ENCODE assay signal across 8 cellular contexts in the genomic region with DNA sequence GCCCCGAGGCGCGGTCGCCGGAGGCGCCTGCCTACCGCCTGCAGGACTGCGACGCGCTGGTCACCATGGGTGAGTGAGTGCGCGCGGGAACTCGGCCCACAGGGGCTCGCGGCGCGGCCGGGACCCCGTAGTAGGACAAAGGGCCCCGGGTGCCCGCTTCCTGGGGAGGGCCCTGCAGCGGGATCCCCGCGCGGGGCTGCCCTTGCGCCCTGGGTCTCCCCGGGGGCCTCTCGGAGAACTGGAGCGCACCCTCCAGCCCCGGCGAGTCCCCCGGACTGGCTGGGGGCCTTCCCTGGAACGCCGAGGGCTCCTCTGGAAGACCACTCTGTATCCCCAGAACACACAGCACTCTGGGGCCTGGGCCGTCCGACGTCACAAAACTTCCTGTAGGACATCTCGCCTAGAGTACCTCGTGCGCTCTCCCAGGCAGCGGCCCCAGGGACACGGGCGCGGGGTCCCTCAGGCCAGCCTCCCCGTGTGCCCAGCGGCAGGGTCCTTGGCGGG.
A peak's percentile ranks its signal among the peaks of the same experiment; 100 is the strongest.
DNase-seq lines count a peak whose midpoint lies in the region; ATAC-seq and TF ChIP-seq lines count a peak whose summit lies in the region.

No MANE protein-coding gene starts in this region.

- no peak overlapping the region for H3K27ac ChIP-seq in CD4-positive, alpha-beta T cell (ENCODE audit: low read depth, low read length)
- no peak overlapping the region for H3K27ac ChIP-seq in coronary artery

- no peaks in the 10 kb centered on the region for H3K27me3 Mint-ChIP-seq in CD4-positive, alpha-beta T cell
- H3K27me3 Mint-ChIP-seq in activated CD8-positive, alpha-beta T cell treated with anti-CD3 and anti-CD28 coated beads, Interleukin-2, amount 10 ng/mL, durations not matched to agents 7 days and 5 days (ENCODE audit: low read depth) = no peaks in the 10 kb centered on the region

- no peak for TF ChIP-seq POLR2A in lower leg skin (IDR thresholded peaks at IDR 0.05)

- no peaks in the 10 kb centered on the region for H3K9me3 ChIP-seq in CD4-positive, alpha-beta T cell (ENCODE audit: control insufficient read depth, low read length)

- H3K27me3 ChIP-seq in CD4-positive, alpha-beta T cell (ENCODE audit: control insufficient read depth, insufficient read depth, low read length) = no peaks in the 10 kb centered on the region

- no peaks in the 10 kb centered on the region for H3K9me3 Mint-ChIP-seq in CD4-positive, alpha-beta T cell
- no peaks in the 10 kb centered on the region for H3K9me3 Mint-ChIP-seq in activated CD8-positive, alpha-beta T cell treated with anti-CD3 and anti-CD28 coated beads, Interleukin-2, amount 10 ng/mL, durations not matched to agents 7 days and 5 days (ENCODE audit: insufficient read depth)

- peaks cover 41% of the 10 kb centered on the region for H3K4me1 Mint-ChIP-seq in CD4-positive, alpha-beta T cell (ENCODE audit: low read depth)
- peaks cover 34% of the 10 kb centered on the region for H3K4me1 Mint-ChIP-seq in activated CD8-positive, alpha-beta T cell treated with anti-CD3 and anti-CD28 coated beads, Interleukin-2, amount 10 ng/mL, durations not matched to agents 7 days and 5 days (ENCODE audit: low read depth)

- POLR2A ChIA-PET in CD4-positive, alpha-beta T cell (lab: Charles Lee) = interaction anchor here (1.4 to 4.9 kb wide), 5 partner anchors 8 to 40 kb away, joined by 4 to 40 read pairs (median 18); no protein-coding TSS in a partner anchor
- POLR2A ChIA-PET in activated CD8-positive, alpha-beta T cell treated with anti-CD3 and anti-CD28 coated beads, Interleukin-2, amount 10 ng/mL, durations not matched to agents 7 days and 5 days (lab: Charles Lee) = interaction anchor here (1.0 to 1.4 kb wide), 3 partner anchors 8 to 31 kb away, joined by 3 to 4 read pairs (median 4); no protein-coding TSS in a partner anchor

- intact Hi-C loops in CD4-positive, alpha-beta T cell (cut with DNase I, micrococcal nuclease) = loop anchor here (5.0 to 10.0 kb wide), 2 partner anchors 50 to 68 kb away; no protein-coding TSS in a partner anchor
- intact Hi-C loops in lower leg skin (cut with DNase I; ENCODE audit: low total_unique reads) = no loop called here

- DNase-seq in CD4-positive, alpha-beta T cell = no peak
- peak; percentile 28 for DNase-seq in activated CD8-positive, alpha-beta T cell treated with anti-CD3 and anti-CD28 coated beads, Interleukin-2, amount 10 ng/mL, durations not matched to agents 7 days and 5 days
- DNase-seq in lower leg skin (ENCODE audit: low spot score in 2 of 2) (peak in 1 of 2 donors; percentile 18), NCI-H1092 treated with DMSO at 0.1 percent for 48 hours (lab: John Stamatoyannopoulos, UW) (no peak), HuH-7.5 (ENCODE audit: low spot score) (no peak), coronary artery (ENCODE audit: low spot score) (no peak)

- 0% methylated on average over 5 of the region's 48 CpGs; no CpG with 5 or more reads in 1 of the 2 donors for WGBS in lower leg skin, 2 donors

- peaks cover 25% of the 10 kb centered on the region for H3K36me3 Mint-ChIP-seq in CD4-positive, alpha-beta T cell (ENCODE audit: low read depth)
- peaks cover 37% of the 10 kb centered on the region for H3K36me3 Mint-ChIP-seq in activated CD8-positive, alpha-beta T cell treated with anti-CD3 and anti-CD28 coated beads, Interleukin-2, amount 10 ng/mL, durations not matched to agents 7 days and 5 days (ENCODE audit: low read depth)

- peak overlapping the region; percentile 97 for H3K27ac Mint-ChIP-seq in CD4-positive, alpha-beta T cell
- H3K27ac Mint-ChIP-seq in activated CD8-positive, alpha-beta T cell treated with anti-CD3 and anti-CD28 coated beads, Interleukin-2, amount 10 ng/mL, durations not matched to agents 7 days and 5 days = peak overlapping the region; percentile 92

- peak overlapping the region; percentile 98 for H3K4me3 Mint-ChIP-seq in CD4-positive, alpha-beta T cell
- H3K4me3 Mint-ChIP-seq in activated CD8-positive, alpha-beta T cell treated with anti-CD3 and anti-CD28 coated beads, Interleukin-2, amount 10 ng/mL, durations not matched to agents 7 days and 5 days = peak overlapping the region; percentile 98

- peak overlapping the region; percentile 62 for H3K4me3 ChIP-seq in lower leg skin (ENCODE audit: low read depth, poor library complexity, severe bottlenecking)
- no peak overlapping the region for H3K4me3 ChIP-seq in coronary artery

- CTCF ChIA-PET in CD4-positive, alpha-beta T cell (lab: Charles Lee) = no interaction called here
- CTCF ChIA-PET in activated CD8-positive, alpha-beta T cell treated with anti-CD3 and anti-CD28 coated beads, Interleukin-2, amount 10 ng/mL, durations not matched to agents 7 days and 5 days (lab: Charles Lee) = interaction anchor here (1.3 to 2.8 kb wide), 2 partner anchors 9 to 10 kb away, joined by 5 to 10 read pairs; no protein-coding TSS in a partner anchor

- ATAC-seq in CD4-positive, alpha-beta T cell (ENCODE audit: poor library complexity) = no peak
- ATAC-seq in HG02623 (IDR thresholded peaks at IDR 0.05; ENCODE audit: unreplicated experiment) (peak; percentile 13), HG03097 (IDR thresholded peaks at IDR 0.05; ENCODE audit: low FRiP score, unreplicated experiment) (no peak)
- ATAC-seq in activated CD8-positive, alpha-beta T cell treated with anti-CD3 and anti-CD28 coated beads, Interleukin-2, amount 10 ng/mL, durations not matched to agents 7 days and 5 days = no peak

- TF ChIP-seq CTCF in CD4-positive, alpha-beta T cell (IDR thresholded peaks at IDR 0.05) = no peak
- no peak for TF ChIP-seq CTCF in lower leg skin (IDR thresholded peaks at IDR 0.05)
- no peak for TF ChIP-seq CTCF in coronary artery (IDR thresholded peaks at IDR 0.05)
